19 cellular contexts compared by ENCODE assay signal in the genomic region with DNA sequence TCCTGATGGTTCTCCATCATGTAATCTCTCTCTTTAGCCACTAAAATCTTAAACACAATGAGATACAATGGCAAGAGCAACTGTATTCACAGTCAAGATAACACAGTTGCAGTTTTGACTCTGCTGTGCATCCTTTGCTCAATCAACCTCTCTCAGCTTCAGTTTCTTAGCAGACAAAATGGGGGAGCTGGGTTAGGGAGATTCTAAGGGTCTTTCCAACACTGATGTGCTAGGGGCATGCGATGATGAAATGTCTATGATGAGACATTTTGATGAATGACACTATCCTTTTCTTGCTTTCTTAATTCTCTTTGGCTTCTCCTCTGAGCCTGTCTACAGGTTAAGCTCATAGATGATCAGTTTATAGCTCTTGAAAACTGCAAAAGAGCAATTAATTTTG. TPM values are rescaled to one million over a fixed set of nuclear protein-coding genes. Genes with fewer than 3 reads are reported as not detected.
DNase-seq lines count a peak whose midpoint lies in the region; ATAC-seq, FAIRE-seq and TF ChIP-seq lines count a peak whose summit lies in the region.
"Had no signal": no experiment of that assay in that cellular context is flagged by ENCODE, and none has a peak within 500 bp of the region (broad histone marks: within the 10 kb centered on the region; RNA-seq: fewer than 3 reads in every experiment).

No MANE protein-coding gene starts in this region.

- no peaks in the 10 kb centered on the region for H3K27me3 ChIP-seq in foreskin keratinocyte

- H3K4me1 ChIP-seq in foreskin keratinocyte: peaks cover 14% of the 10 kb centered on the region

- H3K27ac ChIP-seq in foreskin keratinocyte: no peak overlapping the region

- peak; percentile 26 for DNase-seq in SIG-M5 treated with dmso at 0.1 percent for 504 hours (lab: John Stamatoyannopoulos, UW; ENCODE audit: unreplicated experiment)
- no peak for DNase-seq in SIG-M5 (lab: John Stamatoyannopoulos, UW)
- DNase-seq in GM12891 (ENCODE audit: insufficient read length, low spot score): no peak
- no peak for DNase-seq in DMS114 treated with DMSO at 0.1 percent for 48 hours (lab: John Stamatoyannopoulos, UW; ENCODE audit: unreplicated experiment)
- no peak for DNase-seq in foreskin keratinocyte
- DNase-seq: C1 segment of cervical spinal cord, H9, KG1, NCI-H1092 treated with DMSO at 0.1 percent for 48 hours, NCI-H1694, NCI-H2107, NCI-H748 treated with DMSO at 0.1 percent for 48 hours, SHP77 treated with DMSO at 0.1 percent for 48 hours had no signal

- no peak for TF ChIP-seq CTCF in foreskin keratinocyte (conservative IDR thresholded peaks at IDR 0.05)

- peak; percentile 30 for ATAC-seq in HG02588 (IDR thresholded peaks at IDR 0.05; ENCODE audit: unreplicated experiment)
- ATAC-seq in HG03442 (IDR thresholded peaks at IDR 0.05; ENCODE audit: unreplicated experiment): peak; percentile 28
- ATAC-seq in foreskin keratinocyte: no peak
- ATAC-seq in esophagus mucosa: no peak

- FAIRE-seq in GM12891 (lab: Jason Lieb, UNC): peak; percentile 9
- FAIRE-seq: GM12892 had no signal

- TF ChIP-seq POLR2A in GM12891 (IDR thresholded peaks at IDR 0.05; ENCODE audit: low read depth, low read length): no peak

TF ChIP-seq in GM12891, 5 proteins besides CTCF, POLR2A, EP300 and RAD21:
- no peak for TF ChIP-seq SPI1 (IDR thresholded peaks at IDR 0.05; ENCODE audit: low read depth, low read length)
- no peak for TF ChIP-seq POU2F2 (IDR thresholded peaks at IDR 0.05; ENCODE audit: low read depth, low read length)
- no peak for TF ChIP-seq POLR2AphosphoS5 (IDR thresholded peaks at IDR 0.05; ENCODE audit: low read depth, low read length)
- no peak for TF ChIP-seq TAF1 (IDR thresholded peaks at IDR 0.05; ENCODE audit: low read depth, low read length)
- no peak for TF ChIP-seq PAX5 (IDR thresholded peaks at IDR 0.05; ENCODE audit: insufficient read depth, low read length, severe bottlenecking)

RNA-seq across cellular contexts. Expression of a gene that starts 1.1 kb away (rescaled TPM):
- 8.0 TPM for polyA plus RNA-seq in GM12891 (2012; ENCODE audit: low read depth, missing spikeins)
- total RNA-seq in foreskin keratinocyte (0.07 and 2.3 TPM in 2 replicates), esophagus mucosa (0.36 TPM)
- polyA plus RNA-seq in foreskin keratinocyte: 0.73 TPM in 1 of 2 replicates, not detected in the other
- total RNA-seq: A172, H9, M059J had no signal

RNA-seq across cellular contexts. Expression of a gene that starts 21.4 kb away (rescaled TPM):
- polyA plus RNA-seq in GM12891 (2012; ENCODE audit: low read depth, missing spikeins): 0.35 TPM
- 129 and 205 TPM in 2 replicates for total RNA-seq in foreskin keratinocyte
- 96.4 and 169 TPM in 2 replicates for polyA plus RNA-seq in foreskin keratinocyte
- 139 TPM for total RNA-seq in esophagus mucosa
- total RNA-seq: A172, H9 had no signal

RNA-seq across cellular contexts. Expression of a gene that starts 40.2 kb away (rescaled TPM):
- polyA plus RNA-seq in GM12891 (2012; ENCODE audit: low read depth, missing spikeins): 33.8 TPM
- total RNA-seq in foreskin keratinocyte (8.9 and 9.6 TPM in 2 replicates), esophagus mucosa (2.0 TPM)
- 9.0 and 10.7 TPM in 2 replicates for polyA plus RNA-seq in foreskin keratinocyte

Comparison
In these comparisons a context has a peak if more than half of its experiments do, and no peak if none do; other contexts are left out.
1. ATAC-seq: peak in HG02588 (single experiment) and HG03442 (single experiment); none in foreskin keratinocyte (single experiment) and esophagus mucosa (single experiment).